Comparison of ENCODE assay signal across 31 cellular contexts in genomic region chr7:13827716-13828115, GRCh38.
"Had no signal": no experiment of that assay in that cellular context is flagged by ENCODE, and none has a peak within 500 bp of the region (broad histone marks: within the 10 kb centered on the region; RNA-seq: fewer than 3 reads in every experiment).

No MANE protein-coding gene starts in this region.

- H3K4me3 Mint-ChIP-seq: activated naive CD4-positive, alpha-beta T cell treated with anti-CD3 and anti-CD28 coated beads for 36 hours; activated naive CD8-positive, alpha-beta T cell treated with anti-CD3 and anti-CD28 coated beads for 36 hours; naive thymus-derived CD4-positive, alpha-beta T cell; stimulated activated effector memory CD8-positive, alpha-beta T cell treated with anti-CD3 and anti-CD28 coated beads, Interleukin-12 subunit alpha, Interleukin-12 subunit beta, amount 100 ng/mL, for 72 hours; stimulated activated naive CD8-positive, alpha-beta T cell treated with anti-CD3 and anti-CD28 coated beads, Interleukin-15, amount 100 ng/mL, for 72 hours; T-helper 2 cell treated with Interferon-gamma antibody and Interleukin-4, amounts not matched to agents 5 μg/mL and 100 μg/mL, for 36 hours; type B pancreatic cell had no signal

- H3K27me3 ChIP-seq: adrenal gland, ascending aorta, brain microvascular endothelial cell, gastroesophageal sphincter, hepatocyte, pancreas, vagina had no signal

- H3K4me1 ChIP-seq: adrenal gland, ascending aorta, gastroesophageal sphincter, pancreas, prostate gland, vagina had no signal

- H3K9me3 ChIP-seq: adrenal gland, ascending aorta, gastroesophageal sphincter, pancreas, prostate gland, vagina had no signal

- H3K4me3 ChIP-seq: adrenal gland, ascending aorta, gastroesophageal sphincter, hepatocyte, pancreas, prostate gland, skin epidermis, vagina had no signal

- ATAC-seq: esophagus mucosa; gastroesophageal sphincter; left colon; naive thymus-derived CD4-positive, alpha-beta T cell; pancreas; sciatic nerve; stimulated activated effector memory CD8-positive, alpha-beta T cell treated with anti-CD3 and anti-CD28 coated beads, Interleukin-12 subunit alpha, Interleukin-12 subunit beta, amount 100 ng/mL, for 72 hours; stimulated activated naive CD8-positive, alpha-beta T cell treated with anti-CD3 and anti-CD28 coated beads, Interleukin-15, amount 100 ng/mL, for 72 hours had no signal

- H3K4me1 Mint-ChIP-seq: naive thymus-derived CD4-positive, alpha-beta T cell; stimulated activated naive CD8-positive, alpha-beta T cell treated with anti-CD3 and anti-CD28 coated beads, Interleukin-15, amount 100 ng/mL, for 72 hours had no signal

- H3K36me3 Mint-ChIP-seq: activated naive CD8-positive, alpha-beta T cell treated with anti-CD3 and anti-CD28 coated beads for 36 hours; naive thymus-derived CD4-positive, alpha-beta T cell; stimulated activated effector memory CD8-positive, alpha-beta T cell treated with anti-CD3 and anti-CD28 coated beads, Interleukin-12 subunit alpha, Interleukin-12 subunit beta, amount 100 ng/mL, for 72 hours; type B pancreatic cell had no signal

- DNase-seq: activated CD4-positive, alpha-beta T cell treated with anti-CD3 and anti-CD28 coated beads for 4 hours; activated CD4-positive, alpha-beta T cell treated with anti-CD3 and anti-CD28 coated beads, Interleukin-2, amount 50 U/mL, for 4 hours; activated CD8-positive, alpha-beta memory T cell treated with anti-CD3 and anti-CD28 coated beads for 24 hours; activated effector memory CD4-positive, alpha-beta T cell treated with Interleukin-2 at 50 U/mL for 16 hours; activated naive CD4-positive, alpha-beta T cell treated with anti-CD3 and anti-CD28 coated beads for 36 hours; activated naive CD8-positive, alpha-beta T cell treated with anti-CD3 and anti-CD28 coated beads for 36 hours; adrenal gland; brain microvascular endothelial cell; cortex of kidney; islet precursor cell; left colon; midbrain; naive thymus-derived CD4-positive, alpha-beta T cell; pancreas; retina; stimulated activated CD4-positive, alpha-beta T cell treated with anti-CD3 and anti-CD28 coated beads, Interleukin-4, amount 100 ng/mL, for 24 hours; stimulated activated naive CD8-positive, alpha-beta T cell treated with anti-CD3 and anti-CD28 coated beads, Interleukin-15, amount 100 ng/mL, for 72 hours; substantia nigra; T-helper 1 cell had no signal

- H3K4me2 ChIP-seq: hepatocyte had no signal

- H3K27me3 Mint-ChIP-seq: activated naive CD8-positive, alpha-beta T cell treated with anti-CD3 and anti-CD28 coated beads for 36 hours; naive thymus-derived CD4-positive, alpha-beta T cell; stimulated activated naive CD8-positive, alpha-beta T cell treated with anti-CD3 and anti-CD28 coated beads, Interleukin-15, amount 100 ng/mL, for 72 hours; type B pancreatic cell had no signal

- H3K27ac ChIP-seq: adrenal gland, ascending aorta, brain microvascular endothelial cell, gastroesophageal sphincter, hepatocyte, pancreas, prostate gland, skin epidermis, vagina, VCaP had no signal

- H3K9me3 Mint-ChIP-seq: activated naive CD4-positive, alpha-beta T cell treated with anti-CD3 and anti-CD28 coated beads for 36 hours; stimulated activated effector memory CD8-positive, alpha-beta T cell treated with anti-CD3 and anti-CD28 coated beads, Interleukin-12 subunit alpha, Interleukin-12 subunit beta, amount 100 ng/mL, for 72 hours; stimulated activated naive CD8-positive, alpha-beta T cell treated with anti-CD3 and anti-CD28 coated beads, Interleukin-15, amount 100 ng/mL, for 72 hours; type B pancreatic cell had no signal

- H3K27ac Mint-ChIP-seq: activated naive CD4-positive, alpha-beta T cell treated with anti-CD3 and anti-CD28 coated beads for 36 hours; activated naive CD8-positive, alpha-beta T cell treated with anti-CD3 and anti-CD28 coated beads for 36 hours; naive thymus-derived CD4-positive, alpha-beta T cell; stimulated activated effector memory CD8-positive, alpha-beta T cell treated with anti-CD3 and anti-CD28 coated beads, Interleukin-12 subunit alpha, Interleukin-12 subunit beta, amount 100 ng/mL, for 72 hours; stimulated activated naive CD8-positive, alpha-beta T cell treated with anti-CD3 and anti-CD28 coated beads, Interleukin-15, amount 100 ng/mL, for 72 hours; T-helper 2 cell treated with Interferon-gamma antibody and Interleukin-4, amounts not matched to agents 5 μg/mL and 100 μg/mL, for 36 hours; type B pancreatic cell had no signal

- H3K36me3 ChIP-seq: adrenal gland, ascending aorta, brain microvascular endothelial cell, gastroesophageal sphincter, pancreas, prostate gland, vagina had no signal

- H3K79me2 ChIP-seq: hepatocyte had no signal

- H2AFZ ChIP-seq: hepatocyte had no signal
